In genomic region chr6:44620922-44621321, GRCh38 we compare ENCODE assay signal across 29 cellular contexts.
"Had no signal": no experiment of that assay in that cellular context is flagged by ENCODE, and none has a peak within 500 bp of the region (broad histone marks: within the 10 kb centered on the region; RNA-seq: fewer than 3 reads in every experiment).

No MANE protein-coding gene starts in this region.

- ATAC-seq: activated T-cell treated with anti-CD3 and anti-CD28 coated beads, Interleukin-2, amount 50 U/mL, for 72 hours; effector memory CD8-positive, alpha-beta T cell; foreskin keratinocyte; gastrocnemius medialis; heart left ventricle; T-helper 17 cell had no signal

- H3K4me3 ChIP-seq: coronary artery, dorsolateral prefrontal cortex, esophagus muscularis mucosa, gastrocnemius medialis, heart left ventricle had no signal

- H3K36me3 Mint-ChIP-seq: activated naive CD8-positive, alpha-beta T cell had no signal

- H3K27ac ChIP-seq: brain microvascular endothelial cell, coronary artery, dorsolateral prefrontal cortex, esophagus muscularis mucosa, foreskin keratinocyte, gastrocnemius medialis, heart left ventricle had no signal

- H3K4me3 Mint-ChIP-seq: activated CD4-positive, alpha-beta memory T cell treated with anti-CD3 and anti-CD28 coated beads, Interleukin-2, amount 10 ng/mL, durations not matched to agents 7 days and 5 days; activated CD4-positive, alpha-beta T cell treated with anti-CD3 and anti-CD28 coated beads, Interleukin-2, amount 10 ng/mL, durations not matched to agents 7 days and 5 days; activated naive CD8-positive, alpha-beta T cell; activated T-cell treated with anti-CD3 and anti-CD28 coated beads, Interleukin-2, amount 50 U/mL, for 24 hours; activated T-cell treated with anti-CD3 and anti-CD28 coated beads, Interleukin-2, amount 50 U/mL, for 72 hours; central memory CD8-positive, alpha-beta T cell; dendritic cell treated with granulocyte-macrophage colony-stimulating factor and Interleukin-4, amounts not matched to agents 40 ng/mL and 50 ng/mL, for 4 days; effector memory CD8-positive, alpha-beta T cell; T-helper 17 cell had no signal

- H3K9me3 Mint-ChIP-seq: activated CD4-positive, alpha-beta memory T cell treated with anti-CD3 and anti-CD28 coated beads, Interleukin-2, amount 10 ng/mL, durations not matched to agents 7 days and 5 days; activated CD4-positive, alpha-beta T cell treated with anti-CD3 and anti-CD28 coated beads, Interleukin-2, amount 10 ng/mL, durations not matched to agents 7 days and 5 days; activated T-cell treated with anti-CD3 and anti-CD28 coated beads, Interleukin-2, amount 50 U/mL, for 24 hours; activated T-cell treated with anti-CD3 and anti-CD28 coated beads, Interleukin-2, amount 50 U/mL, for 72 hours; central memory CD8-positive, alpha-beta T cell; dendritic cell treated with granulocyte-macrophage colony-stimulating factor and Interleukin-4, amounts not matched to agents 40 ng/mL and 50 ng/mL, for 4 days; effector memory CD8-positive, alpha-beta T cell had no signal

- H3K36me3 ChIP-seq: brain microvascular endothelial cell, esophagus muscularis mucosa, gastrocnemius medialis, heart left ventricle had no signal

- H3K27me3 ChIP-seq: brain microvascular endothelial cell, esophagus muscularis mucosa, foreskin keratinocyte, gastrocnemius medialis had no signal

- H3K27ac Mint-ChIP-seq: activated CD4-positive, alpha-beta memory T cell treated with anti-CD3 and anti-CD28 coated beads, Interleukin-2, amount 10 ng/mL, durations not matched to agents 7 days and 5 days; activated CD4-positive, alpha-beta T cell treated with anti-CD3 and anti-CD28 coated beads, Interleukin-2, amount 10 ng/mL, durations not matched to agents 7 days and 5 days; activated naive CD8-positive, alpha-beta T cell; activated T-cell treated with anti-CD3 and anti-CD28 coated beads, Interleukin-2, amount 50 U/mL, for 24 hours; activated T-cell treated with anti-CD3 and anti-CD28 coated beads, Interleukin-2, amount 50 U/mL, for 72 hours; dendritic cell treated with granulocyte-macrophage colony-stimulating factor and Interleukin-4, amounts not matched to agents 40 ng/mL and 50 ng/mL, for 4 days; effector memory CD8-positive, alpha-beta T cell; T-helper 17 cell had no signal

- H3K4me1 Mint-ChIP-seq: activated CD4-positive, alpha-beta memory T cell treated with anti-CD3 and anti-CD28 coated beads, Interleukin-2, amount 10 ng/mL, durations not matched to agents 7 days and 5 days; central memory CD8-positive, alpha-beta T cell had no signal

- H3K27me3 Mint-ChIP-seq: activated CD4-positive, alpha-beta memory T cell treated with anti-CD3 and anti-CD28 coated beads, Interleukin-2, amount 10 ng/mL, durations not matched to agents 7 days and 5 days; activated CD4-positive, alpha-beta T cell treated with anti-CD3 and anti-CD28 coated beads, Interleukin-2, amount 10 ng/mL, durations not matched to agents 7 days and 5 days; activated naive CD8-positive, alpha-beta T cell; activated T-cell treated with anti-CD3 and anti-CD28 coated beads, Interleukin-2, amount 50 U/mL, for 24 hours; central memory CD8-positive, alpha-beta T cell had no signal

- DNase-seq: activated CD4-positive, alpha-beta memory T cell treated with anti-CD3 and anti-CD28 coated beads, Interleukin-2, amount 10 ng/mL, durations not matched to agents 7 days and 5 days; activated CD4-positive, alpha-beta T cell treated with anti-CD3 and anti-CD28 coated beads for 1 hour; activated CD4-positive, alpha-beta T cell treated with anti-CD3 and anti-CD28 coated beads for 4 hours; activated CD4-positive, alpha-beta T cell treated with anti-CD3 and anti-CD28 coated beads, Interleukin-2, amount 10 ng/mL, durations not matched to agents 7 days and 5 days; activated CD4-positive, alpha-beta T cell treated with anti-CD3 and anti-CD28 coated beads, Interleukin-2, amount 50 U/mL, for 4 hours; activated CD8-positive, alpha-beta memory T cell treated with anti-CD3 and anti-CD28 coated beads, Interleukin-2, amount 50 U/mL, for 48 hours; activated gamma-delta T cell; activated naive CD4-positive, alpha-beta T cell; activated naive CD4-positive, alpha-beta T cell treated with anti-CD3 and anti-CD28 coated beads, Interleukin-2, amount 50 U/mL, for 16 hours; activated T-cell treated with anti-CD3 and anti-CD28 coated beads for 4 hours; activated T-cell treated with anti-CD3 and anti-CD28 coated beads, Interleukin-2, amount 50 U/mL, for 24 hours; activated T-cell treated with anti-CD3 and anti-CD28 coated beads, Interleukin-2, amount 50 U/mL, for 72 hours; amniotic stem cell; anterior cingulate cortex; brain microvascular endothelial cell; dorsolateral prefrontal cortex; effector memory CD8-positive, alpha-beta T cell; erythroblast; foreskin keratinocyte; gastrocnemius medialis; glutamatergic neuron; heart left ventricle; T-helper 1 cell; T-helper 17 cell had no signal

- H3K9me3 ChIP-seq: esophagus muscularis mucosa, gastrocnemius medialis, heart left ventricle had no signal

- H3K4me1 ChIP-seq: esophagus muscularis mucosa, foreskin keratinocyte, gastrocnemius medialis had no signal
